ENCODE assay signal across 8 cellular contexts in the genomic region with DNA sequence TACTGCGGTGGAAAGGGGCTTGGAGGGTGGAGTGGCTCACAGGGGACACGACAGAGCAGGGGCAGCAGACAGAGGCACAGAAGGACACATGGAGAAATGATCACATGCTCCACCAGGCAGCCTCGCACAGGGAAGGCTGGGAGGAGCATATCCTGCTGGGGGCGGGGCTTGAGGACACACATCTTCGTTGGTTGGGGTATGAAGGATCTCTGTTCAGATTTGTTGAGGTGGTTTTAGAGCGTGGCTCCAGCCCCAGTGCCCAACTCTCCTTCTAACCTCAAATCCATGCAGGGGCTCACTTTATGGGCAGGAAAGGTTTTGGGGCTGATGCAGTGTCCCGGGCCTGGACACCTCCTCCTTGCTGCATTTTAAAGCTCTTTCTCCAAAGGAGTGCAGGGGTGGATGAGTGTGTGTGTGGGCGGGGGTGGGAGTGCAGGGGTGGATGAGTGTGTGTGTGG. TPM values are rescaled to one million over a fixed set of nuclear protein-coding genes. Genes with fewer than 3 reads are reported as not detected.
DNase-seq lines count a peak whose midpoint lies in the region; ATAC-seq and FAIRE-seq lines count a peak whose summit lies in the region.

No MANE protein-coding gene starts in this region.

- ATAC-seq in GM21381 (IDR thresholded peaks at IDR 0.05; ENCODE audit: unreplicated experiment): no peak

- peak; percentile 90 for FAIRE-seq in TTC549 (lab: Jason Lieb, UNC)

- peak; percentile 87 for DNase-seq in ELR (ENCODE audit: low read depth)
- DNase-seq in NCI-H187 (lab: John Stamatoyannopoulos, UW): peak; percentile 78 to 85
- DNase-seq in cerebellum (ENCODE audit: low spot score): peak; percentile 95
- peak; percentile 64 for DNase-seq in kidney tubule cell (ENCODE audit: low spot score)
- DNase-seq in stimulated activated CD4-positive, alpha-beta T cell treated with anti-CD3 and anti-CD28 coated beads, Interleukin-1b, Interleukin-23, amount 100 ng/mL, for 48 hours: peak; percentile 59
- no peak for DNase-seq in GM19238 (ENCODE audit: insufficient read length, low spot score)

RNA-seq across cellular contexts. Expression of gene P3H3, which starts 0.7 kb away (rescaled TPM):
- total RNA-seq in cerebellum: 25.0 TPM

RNA-seq across cellular contexts. Expression of gene GPR162, which starts 5.8 kb away (rescaled TPM):
- total RNA-seq in cerebellum: 28.5 TPM

RNA-seq across cellular contexts. Expression of gene GNB3, which starts 13.3 kb away (rescaled TPM):
- 5.5 TPM for total RNA-seq in cerebellum

RNA-seq across cellular contexts. Expression of gene CDCA3, which starts 23.6 kb away (rescaled TPM):
- 10.2 TPM for total RNA-seq in cerebellum

RNA-seq across cellular contexts. Expression of gene USP5, which starts 24.5 kb away (rescaled TPM):
- 45.4 TPM for total RNA-seq in cerebellum
